In the genomic region with DNA sequence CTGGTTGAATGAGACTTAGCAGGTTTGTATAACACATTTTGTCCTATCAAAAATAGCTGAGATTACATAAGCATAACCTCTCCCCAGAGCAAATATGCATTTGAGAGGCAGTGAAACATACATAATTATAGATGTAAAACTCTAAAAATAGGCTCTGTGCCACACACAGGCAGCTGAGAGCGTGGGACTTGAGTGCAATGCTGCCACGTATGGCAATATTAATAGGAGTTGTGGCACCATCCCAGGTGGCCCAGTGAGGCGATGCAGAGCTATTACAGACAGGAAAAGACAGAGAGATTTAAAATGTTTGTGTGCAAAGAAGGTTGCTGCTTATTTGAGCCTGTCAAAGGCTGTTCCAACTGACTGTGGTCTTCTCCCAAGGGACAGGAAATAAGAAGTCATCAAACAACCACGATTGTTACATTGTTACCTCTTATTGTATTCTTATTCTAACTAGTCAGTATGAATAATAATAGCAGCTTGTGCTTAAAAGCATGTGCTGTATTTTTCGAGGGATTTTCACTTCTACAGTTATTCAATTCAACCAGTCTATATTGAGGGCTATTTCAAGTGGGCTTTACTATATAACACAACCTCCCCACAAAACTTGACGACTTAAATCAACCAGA, we compare ENCODE assay signal across 17 cellular contexts.
DNase-seq lines count a peak whose midpoint lies in the region; ATAC-seq, FAIRE-seq and TF ChIP-seq lines count a peak whose summit lies in the region.
"Had no signal": no experiment of that assay in that cellular context is flagged by ENCODE, and none has a peak within 500 bp of the region (broad histone marks: within the 10 kb centered on the region; RNA-seq: fewer than 3 reads in every experiment).

No MANE protein-coding gene starts in this region.

- POLR2A ChIA-PET in HepG2 (lab: Yijun Ruan, JAX): no interaction called here

- no peak overlapping the region for H2AFZ ChIP-seq in HepG2 (ENCODE audit: low read length)

- 86% methylated on average over 6 of the region's 6 CpGs for WGBS in HepG2 (ENCODE audit: low lambda C conversion rate)
- WGBS in right lobe of liver (ENCODE audit: insufficient coverage, low coverage, low lambda C conversion rate, missing lambda C conversion rate): 46% methylated on average over 4 of the region's 6 CpGs
- 38 to 49% (median 40%) methylated on average over 6 of the region's 6 CpGs for WGBS in spleen, 5 donors
- WGBS in tibial nerve, 2 donors: 39 to 44% methylated on average over 6 of the region's 6 CpGs

- no peaks in the 10 kb centered on the region for H3K4me1 ChIP-seq in HepG2 (ENCODE audit: insufficient read depth, low read length)
- H3K4me1 ChIP-seq in right lobe of liver: no peaks in the 10 kb centered on the region
- no peaks in the 10 kb centered on the region for H3K4me1 ChIP-seq in spleen
- no peaks in the 10 kb centered on the region for H3K4me1 ChIP-seq in tibial nerve

- H3K27me3 ChIP-seq in HepG2 (ENCODE audit: control insufficient read depth in 1 of 2, insufficient read depth in 2 of 2, low read length in 2 of 2): no peaks in the 10 kb centered on the region
- H3K27me3 ChIP-seq in right lobe of liver: no peaks in the 10 kb centered on the region
- H3K27me3 ChIP-seq in spleen (replicated peaks in 1 of 7): peaks cover 0 to 6% (median 0%) of the 10 kb centered on the region in 7 donors
- H3K27me3 ChIP-seq in tibial nerve: no peaks in the 10 kb centered on the region

- H3K4me2 ChIP-seq in HepG2 (ENCODE audit: low read depth, low read length): no peak overlapping the region

- H3K4me3 ChIP-seq in HepG2 (replicated peaks in 1 of 3; ENCODE audit: insufficient read depth in 1 of 3, low read depth in 2 of 3, low read length in 3 of 3) (no peak overlapping the region), right lobe of liver (no peak overlapping the region), spleen (no peak overlapping the region), tibial nerve (no peak overlapping the region)
- H3K4me3 ChIP-seq: heart right ventricle had no signal

- TF ChIP-seq EP300 in HepG2 (IDR thresholded peaks at IDR 0.05; ENCODE audit: low read depth in 2 of 2, low read length in 2 of 2) (no peak), HepG2 (CRISPR knock-in tag; IDR thresholded peaks at IDR 0.05; ENCODE audit: borderline replicate concordance) (no peak), tibial nerve (IDR thresholded peaks at IDR 0.05) (no peak)

- DNase-seq in HepG2 (ENCODE audit: low spot score): no peak
- DNase-seq in right lobe of liver: no peak
- DNase-seq in NCI-H2081 (lab: John Stamatoyannopoulos, UW): peak; percentile 74 to 82
- DNase-seq in caudate nucleus (lab: John Stamatoyannopoulos, UW): peak in 35 of 61 donors; percentile 4 to 90 (median 38)
- no peak for DNase-seq in spleen
- no peak for DNase-seq in tibial nerve (ENCODE audit: low spot score in 2 of 2)
- DNase-seq in stimulated activated CD4-positive, alpha-beta T cell treated with anti-CD3 and anti-CD28 coated beads, Interleukin-1b, Interleukin-23, amount 100 ng/mL, for 48 hours: no peak
- DNase-seq in SHP77 (lab: John Stamatoyannopoulos, UW): no peak
- DNase-seq: activated CD4-positive, alpha-beta T cell treated with anti-CD3 and anti-CD28 coated beads, Interleukin-2, amount 50 U/mL, for 4 hours; activated T-cell treated with anti-CD3 and anti-CD28 coated beads, Interleukin-2, amount 50 U/mL, for 48 hours; mammary epithelial cell; NCI-H526; SW 1271 had no signal

- H4K20me1 ChIP-seq in HepG2 (ENCODE audit: insufficient read depth, low read length): no peaks in the 10 kb centered on the region

- TF ChIP-seq CTCF in HepG2 (CRISPR knock-in tag; IDR thresholded peaks at IDR 0.05) (no peak), right lobe of liver (IDR thresholded peaks at IDR 0.05) (no peak), spleen (IDR thresholded peaks at IDR 0.05 in 8 of 11, conservative IDR thresholded peaks at IDR 0.05 in 3 of 11) (no peak), tibial nerve (IDR thresholded peaks at IDR 0.05) (no peak)

- no peak for TF ChIP-seq RAD21 in HepG2 (CRISPR knock-in tag; IDR thresholded peaks at IDR 0.05)

- no peak overlapping the region for H3K9ac ChIP-seq in HepG2 (ENCODE audit: insufficient read depth, low read depth, low read length)

- H3K27ac ChIP-seq in HepG2 (ENCODE audit: extremely low read length, insufficient read depth, low read length) (no peak overlapping the region), right lobe of liver (no peak overlapping the region), caudate nucleus (ENCODE audit: low read depth, low read length) (no peak overlapping the region), spleen (no peak overlapping the region), tibial nerve (no peak overlapping the region)
- H3K27ac ChIP-seq: heart right ventricle had no signal

- in situ Hi-C loops in HepG2 (cut with HindIII; ENCODE audit: extremely low pct_ligation_motif_present, low pct_unique_long_range_greater_than_20kb): no loop called here

- no TSS peak for BruUV-seq in HepG2 (replicated peaks; lab: Mats Ljungman, UMichigan)

- intact Hi-C loops in HepG2 (cut with micrococcal nuclease; ENCODE audit: unreplicated experiment): no loop called here
- intact Hi-C loops in right lobe of liver (cut with DNase I): no loop called here
- intact Hi-C loops in spleen (cut with DNase I; ENCODE audit: low total_unique reads): no loop called here

- H3K9me3 ChIP-seq in HepG2 (ENCODE audit: low read length) (no peaks in the 10 kb centered on the region), right lobe of liver (no peaks in the 10 kb centered on the region), spleen (no peaks in the 10 kb centered on the region), tibial nerve (no peaks in the 10 kb centered on the region)
- H3K9me3 ChIP-seq: heart right ventricle had no signal

- no peak for TF ChIP-seq POLR2A in HepG2 (IDR thresholded peaks at IDR 0.05; ENCODE audit: insufficient read depth in 1 of 2, low read depth in 2 of 2, low read length in 2 of 2)
- no peak for TF ChIP-seq POLR2A in right lobe of liver (IDR thresholded peaks at IDR 0.05)
- no peak for TF ChIP-seq POLR2A in spleen (IDR thresholded peaks at IDR 0.05)
- TF ChIP-seq POLR2A in tibial nerve (IDR thresholded peaks at IDR 0.05): no peak

- no peak for ATAC-seq in HepG2
- no peak for ATAC-seq in right lobe of liver
- ATAC-seq: activated naive CD4-positive, alpha-beta T cell treated with anti-CD3 and anti-CD28 coated beads, Interleukin-2, amount 50 U/mL, for 72 hours; esophagus mucosa had no signal

- peak; percentile 28 for FAIRE-seq in HepG2 (lab: Jason Lieb, UNC)
- FAIRE-seq: islet of Langerhans had no signal

- CTCF ChIA-PET in HepG2 (lab: Yijun Ruan, JAX; ENCODE audit: low intra/inter-chr PET ratio, low total read pairs): no interaction called here

- H3K36me3 ChIP-seq in HepG2 (replicated peaks in 1 of 2; ENCODE audit: control insufficient read depth in 1 of 2, insufficient read depth in 2 of 2, low read length in 2 of 2) (no peaks in the 10 kb centered on the region), right lobe of liver (no peaks in the 10 kb centered on the region), spleen (no peaks in the 10 kb centered on the region), tibial nerve (no peaks in the 10 kb centered on the region)
- H3K36me3 ChIP-seq: heart right ventricle had no signal

- H3K79me2 ChIP-seq in HepG2 (ENCODE audit: insufficient read depth, low read length): no peaks in the 10 kb centered on the region

TF ChIP-seq in HepG2, 621 proteins besides CTCF, POLR2A, EP300 and RAD21:
- TF ChIP-seq TCF7 (IDR thresholded peaks at IDR 0.05; ENCODE audit: low read depth): no peak
- no peak for TF ChIP-seq PRMT3 (CRISPR knock-in tag; IDR thresholded peaks at IDR 0.05; ENCODE audit: borderline replicate concordance, low read depth)
- TF ChIP-seq, protein P1, sequence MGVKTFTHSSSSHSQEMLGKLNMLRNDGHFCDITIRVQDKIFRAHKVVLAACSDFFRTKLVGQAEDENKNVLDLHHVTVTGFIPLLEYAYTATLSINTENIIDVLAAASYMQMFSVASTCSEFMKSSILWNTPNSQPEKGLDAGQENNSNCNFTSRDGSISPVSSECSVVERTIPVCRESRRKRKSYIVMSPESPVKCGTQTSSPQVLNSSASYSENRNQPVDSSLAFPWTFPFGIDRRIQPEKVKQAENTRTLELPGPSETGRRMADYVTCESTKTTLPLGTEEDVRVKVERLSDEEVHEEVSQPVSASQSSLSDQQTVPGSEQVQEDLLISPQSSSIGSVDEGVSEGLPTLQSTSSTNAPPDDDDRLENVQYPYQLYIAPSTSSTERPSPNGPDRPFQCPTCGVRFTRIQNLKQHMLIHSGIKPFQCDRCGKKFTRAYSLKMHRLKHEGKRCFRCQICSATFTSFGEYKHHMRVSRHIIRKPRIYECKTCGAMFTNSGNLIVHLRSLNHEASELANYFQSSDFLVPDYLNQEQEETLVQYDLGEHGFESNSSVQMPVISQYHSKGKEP (CRISPR knock-in tag; IDR thresholded peaks at IDR 0.05): no peak
- TF ChIP-seq ARNT2 (CRISPR knock-in tag; IDR thresholded peaks at IDR 0.05; ENCODE audit: low read depth): no peak
- TF ChIP-seq PHF20 (CRISPR knock-in tag; IDR thresholded peaks at IDR 0.05): no peak

Comparison
In these comparisons a context has a peak if more than half of its experiments do, and no peak if none do; other contexts are left out.
1. DNase-seq: peak in NCI-H2081 (2 of 2) and caudate nucleus (35 of 61); none in HepG2 (single experiment), right lobe of liver (0 of 3), spleen (single experiment), tibial nerve (0 of 2), stimulated activated CD4-positive, alpha-beta T cell treated with anti-CD3 and anti-CD28 coated beads, Interleukin-1b, Interleukin-23, amount 100 ng/mL, for 48 hours (single experiment) and SHP77 (0 of 2).